In the genomic region with DNA sequence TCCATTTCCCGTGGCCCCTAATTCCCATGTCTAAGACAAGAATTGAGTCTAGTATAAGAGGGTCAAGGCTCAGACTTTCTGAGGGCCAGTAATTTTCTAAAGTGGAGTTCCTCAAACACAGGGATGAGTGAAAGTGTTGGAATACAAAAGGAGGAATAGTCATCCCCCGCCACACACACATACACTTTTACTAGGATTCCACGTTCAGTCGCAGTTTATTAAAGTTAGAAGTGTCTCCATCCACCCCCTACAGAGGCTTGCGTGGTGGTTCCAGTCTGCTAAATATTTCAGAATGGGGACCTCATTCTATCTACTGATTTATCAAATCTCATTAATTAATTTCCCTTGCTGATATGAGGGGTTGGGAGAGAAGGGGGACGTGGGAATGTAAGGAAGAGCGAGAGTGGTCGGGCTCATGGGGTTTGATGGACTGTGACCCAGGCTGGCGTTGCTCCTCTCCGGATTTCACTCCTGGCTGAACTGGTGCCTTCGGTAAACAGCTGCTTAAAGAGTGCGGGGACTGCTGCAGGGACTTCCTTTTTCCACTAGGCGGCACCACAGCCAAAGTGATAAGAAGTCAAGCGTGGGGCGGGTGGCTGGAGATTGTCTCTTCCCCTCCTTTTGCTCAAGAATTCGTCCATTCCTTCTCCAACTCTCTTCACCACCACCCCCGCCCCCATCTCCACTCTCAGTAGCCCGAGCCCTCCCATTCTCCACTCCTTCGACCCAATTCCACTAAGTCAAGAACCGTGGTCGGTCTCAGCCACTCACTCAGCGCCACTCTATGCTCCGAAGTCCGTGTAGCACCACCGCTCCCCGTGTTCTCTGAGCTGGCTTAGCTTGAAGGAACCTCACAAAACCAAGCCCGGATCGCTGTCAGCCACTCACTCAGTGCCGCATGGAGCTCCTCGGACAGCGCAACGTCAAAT, we compare ENCODE assay signal across 8 cellular contexts. TPM values are rescaled to one million over a fixed set of nuclear protein-coding genes. Genes with fewer than 3 reads are reported as not detected.
DNase-seq lines count a peak whose midpoint lies in the region; ATAC-seq and TF ChIP-seq lines count a peak whose summit lies in the region.

No MANE protein-coding gene starts in this region.

- peak overlapping the region; percentile 70 for H3K4me3 Mint-ChIP-seq in chondrocyte (ENCODE audit: unreplicated experiment)

- peak; percentile 91 for DNase-seq in GM12865 (ENCODE audit: low read depth)
- peak; percentile 54 for DNase-seq in NCI-H345 treated with DMSO at 0.1 percent for 48 hours (lab: John Stamatoyannopoulos, UW; ENCODE audit: unreplicated experiment)
- peak; percentile 64 for DNase-seq in activated CD4-positive, CD25-positive, alpha-beta regulatory T cell treated with anti-CD3 and anti-CD28 coated beads, Interleukin-2, amount 50 U/mL, for 72 hours
- no peak for DNase-seq in chondrocyte (ENCODE audit: low spot score)
- DNase-seq in left colon = peak; percentile 87 to 92
- DNase-seq in stimulated activated CD4-positive, alpha-beta T cell treated with anti-CD3 and anti-CD28 coated beads, Interleukin-15, amount 100 ng/mL, for 48 hours (ENCODE audit: low read depth in 2 of 2) = peak; percentile 65 to 77

- intact Hi-C loops in left colon (cut with DNase I, micrococcal nuclease) = no loop called here

- peaks cover 2% of the 10 kb centered on the region for H3K36me3 Mint-ChIP-seq in chondrocyte (ENCODE audit: low read depth)

- ATAC-seq in HG03139 (IDR thresholded peaks at IDR 0.05; ENCODE audit: unreplicated experiment) (peak; percentile 47), left colon (peak; percentile 53), HG02981 (IDR thresholded peaks at IDR 0.05; ENCODE audit: unreplicated experiment) (no peak)

- no peaks in the 10 kb centered on the region for H3K9me3 Mint-ChIP-seq in chondrocyte (ENCODE audit: low read depth)

- peak overlapping the region; percentile 33 for H3K4me3 ChIP-seq in GM12865 (ENCODE audit: low read depth, low read length)

- peaks cover 28% of the 10 kb centered on the region for H3K4me1 Mint-ChIP-seq in chondrocyte (ENCODE audit: low read depth)

- H3K27me3 Mint-ChIP-seq in chondrocyte (ENCODE audit: low read depth) = peaks cover 37% of the 10 kb centered on the region

- TF ChIP-seq CTCF in GM12865 (IDR thresholded peaks at IDR 0.05; ENCODE audit: insufficient read depth, low read depth, low read length, missing control alignments) (peak; percentile 98), chondrocyte (IDR thresholded peaks at IDR 0.05) (peak; percentile 93)

- H3K27ac Mint-ChIP-seq in chondrocyte (ENCODE audit: unreplicated experiment) = peak overlapping the region; percentile 19

RNA-seq across cellular contexts. Expression of gene TRIM31, which starts 9.9 kb away (rescaled TPM):
- not detected in 3 replicates for total RNA-seq in chondrocyte
- 100 to 1,000 TPM in 1 of 2 donors, 10 to 100 TPM in 1; 80.0 to 278 TPM for total RNA-seq in left colon

RNA-seq across cellular contexts. Expression of gene RNF39, which starts 27.4 kb away (rescaled TPM):
- total RNA-seq in chondrocyte = not detected in 3 replicates
- under 1 TPM in 1 of 2 donors, not detected in 1; 0.58 TPM for total RNA-seq in left colon

RNA-seq across cellular contexts. Expression of gene TRIM40, which starts 33.0 kb away (rescaled TPM):
- total RNA-seq in chondrocyte (not detected in 3 replicates), left colon (10 to 100 TPM; 13.2 to 30.7 TPM)

RNA-seq across cellular contexts. Expression of gene PPP1R11, which starts 36.0 kb away (rescaled TPM):
- total RNA-seq in chondrocyte (45.0 to 49.7 TPM (median 47.1 TPM) in 3 replicates), left colon (10 to 100 TPM; 89.5 to 92.9 TPM)

RNA-seq across cellular contexts. Expression of gene POLR1H, which starts 41.9 kb away (rescaled TPM):
- total RNA-seq in chondrocyte (15.2 to 18.2 TPM (median 15.5 TPM) in 3 replicates), left colon (10 to 100 TPM; 25.6 to 26.2 TPM)

Comparison
In these comparisons a context has a peak if more than half of its experiments do, and no peak if none do; other contexts are left out.
1. RNA of gene TRIM31, which starts 9.9 kb away (total RNA-seq): 80.0 to 278 TPM in left colon; not detected in chondrocyte; every median in the first group is over 10 times any median in the second.
2. RNA of gene TRIM40, which starts 33.0 kb away (total RNA-seq): 13.2 to 30.7 TPM in left colon; not detected in chondrocyte; every median in the first group is over 10 times any median in the second.